In genomic region chr10:3648179-3648975, GRCh38 we compare ENCODE assay signal across 20 cellular contexts.
DNase-seq lines count a peak whose midpoint lies in the region; ATAC-seq and TF ChIP-seq lines count a peak whose summit lies in the region.
"Had no signal": no experiment of that assay in that cellular context is flagged by ENCODE, and none has a peak within 500 bp of the region (broad histone marks: within the 10 kb centered on the region; RNA-seq: fewer than 3 reads in every experiment).

No MANE protein-coding gene starts in this region.

- H2BK15ac ChIP-seq in mesendoderm (replicated peaks; ENCODE audit: low read depth): no peak overlapping the region

- no peak overlapping the region for H3K9ac ChIP-seq in OCI-LY3 (ENCODE audit: low read length)
- H3K9ac ChIP-seq in mesendoderm (ENCODE audit: low read length): no peak overlapping the region

- no peaks in the 10 kb centered on the region for H3K4me1 ChIP-seq in right cardiac atrium (ENCODE audit: control insufficient read depth, insufficient read depth, low read length)
- peaks cover 27% of the 10 kb centered on the region for H3K4me1 ChIP-seq in OCI-LY3 (ENCODE audit: low read length)
- H3K4me1 ChIP-seq in mesendoderm (ENCODE audit: control insufficient read depth, low read depth, low read length): no peaks in the 10 kb centered on the region
- no peaks in the 10 kb centered on the region for H3K4me1 ChIP-seq in aorta (ENCODE audit: control insufficient read depth in 1 of 2, insufficient read depth in 2 of 2, low read length in 2 of 2)
- H3K4me1 ChIP-seq: A549, SJSA1 had no signal

- H4K8ac ChIP-seq in mesendoderm (ENCODE audit: low read depth, low read length): no peak overlapping the region

- H3K4me3 Mint-ChIP-seq in activated T-cell treated with anti-CD3 and anti-CD28 coated beads, Interleukin-2, amount 50 U/mL, for 4 hours: no peak overlapping the region
- H3K4me3 Mint-ChIP-seq: CD4-positive, alpha-beta T cell had no signal

- H3K27ac ChIP-seq in right cardiac atrium (ENCODE audit: low read length) (no peak overlapping the region), OCI-LY3 (ENCODE audit: low read length) (no peak overlapping the region), mesendoderm (ENCODE audit: low read depth, low read length) (no peak overlapping the region), aorta (ENCODE audit: low read depth in 1 of 2, low read length in 2 of 2) (no peak overlapping the region)
- H3K27ac ChIP-seq: A549, PC-9, SJSA1 had no signal

- no peak overlapping the region for H2BK120ac ChIP-seq in mesendoderm (ENCODE audit: low read depth, low read length)

- no peaks in the 10 kb centered on the region for H3K9me3 ChIP-seq in right cardiac atrium (ENCODE audit: control insufficient read depth, low read length)
- no peaks in the 10 kb centered on the region for H3K9me3 ChIP-seq in OCI-LY3 (ENCODE audit: insufficient read depth, low read length)
- H3K9me3 ChIP-seq in aorta (ENCODE audit: control insufficient read depth, low read length): no peaks in the 10 kb centered on the region
- H3K9me3 ChIP-seq: A549, MG63, SJSA1 had no signal

- no peaks in the 10 kb centered on the region for H3K9me3 Mint-ChIP-seq in activated T-cell treated with anti-CD3 and anti-CD28 coated beads, Interleukin-2, amount 50 U/mL, for 4 hours
- H3K9me3 Mint-ChIP-seq: CD4-positive, alpha-beta T cell had no signal

- peaks cover 3% of the 10 kb centered on the region for H3K27me3 Mint-ChIP-seq in activated T-cell treated with anti-CD3 and anti-CD28 coated beads, Interleukin-2, amount 50 U/mL, for 4 hours (ENCODE audit: low read depth)

- intact Hi-C loops in Right ventricle myocardium superior (cut with DNase I): no loop called here
- intact Hi-C loops in right cardiac atrium (cut with DNase I): no loop called here
- intact Hi-C loops in aorta (cut with DNase I): no loop called here

- no peak overlapping the region for H3K18ac ChIP-seq in mesendoderm (ENCODE audit: low read length)

- no peaks in the 10 kb centered on the region for H3K79me1 ChIP-seq in mesendoderm (ENCODE audit: low read length)

- H3K4me1 Mint-ChIP-seq in activated T-cell treated with anti-CD3 and anti-CD28 coated beads, Interleukin-2, amount 50 U/mL, for 4 hours (ENCODE audit: low read depth): peaks cover 7% of the 10 kb centered on the region

- H3K23ac ChIP-seq in mesendoderm (ENCODE audit: low read length): no peak overlapping the region

- peak; percentile 43 for ATAC-seq in Right ventricle myocardium superior (ENCODE audit: poor library complexity)
- ATAC-seq in right cardiac atrium: no peak
- ATAC-seq in aorta (ENCODE audit: low FRiP score): peak; percentile 36
- ATAC-seq in HG03025 (IDR thresholded peaks at IDR 0.05; ENCODE audit: low FRiP score, unreplicated experiment): no peak
- no peak for ATAC-seq in activated T-cell treated with anti-CD3 and anti-CD28 coated beads, Interleukin-2, amount 50 U/mL, for 4 hours
- ATAC-seq in GM21737 (IDR thresholded peaks at IDR 0.05; ENCODE audit: unreplicated experiment): no peak
- ATAC-seq: A549 had no signal

- H3K79me2 ChIP-seq in OCI-LY3 (ENCODE audit: low read length): no peaks in the 10 kb centered on the region
- H3K79me2 ChIP-seq in mesendoderm (ENCODE audit: control insufficient read depth, insufficient read depth, low read length): no peaks in the 10 kb centered on the region

- H2AFZ ChIP-seq in OCI-LY3 (ENCODE audit: low read depth, low read length): no peak overlapping the region
- H2AFZ ChIP-seq: PC-9 had no signal

- H3K36me3 ChIP-seq in OCI-LY3 (replicated peaks; ENCODE audit: low read depth, low read length): no peaks in the 10 kb centered on the region
- no peaks in the 10 kb centered on the region for H3K36me3 ChIP-seq in mesendoderm (ENCODE audit: control insufficient read depth, insufficient read depth, low read length)
- no peaks in the 10 kb centered on the region for H3K36me3 ChIP-seq in aorta (ENCODE audit: control insufficient read depth in 1 of 2, insufficient read depth in 2 of 2, low read length in 1 of 2)
- H3K36me3 ChIP-seq: MG63, SJSA1 had no signal

- WGBS in right cardiac atrium: 78% methylated on average over 12 of the region's 12 CpGs
- no CpG with 5 or more reads among the region's 12 CpGs for whole genome bisulfite sequencing in mesendoderm (ENCODE audit: extremely low coverage, insufficient coverage, low lambda C conversion rate)
- 75 to 77% methylated on average over 12 of the region's 12 CpGs for WGBS in aorta, 2 donors

- no peaks in the 10 kb centered on the region for H3K36me3 Mint-ChIP-seq in activated T-cell treated with anti-CD3 and anti-CD28 coated beads, Interleukin-2, amount 50 U/mL, for 4 hours (ENCODE audit: insufficient read depth)

- no peak for DNase-seq in Right ventricle myocardium superior
- DNase-seq in right cardiac atrium: no peak
- DNase-seq in mesendoderm: no peak
- no peak for DNase-seq in aorta
- no peak for DNase-seq in activated T-cell treated with anti-CD3 and anti-CD28 coated beads, Interleukin-2, amount 50 U/mL, for 4 hours
- DNase-seq: CD4-positive, alpha-beta T cell; GF-D8; GOT3; MG63; NCI-H1048; NCI-H1436; NCI-H2081; NCI-H510A; NCI-H774; PC-9 had no signal

- no peak overlapping the region for H4K5ac ChIP-seq in mesendoderm (ENCODE audit: low read length)

- no peak overlapping the region for H3K4me3 ChIP-seq in right cardiac atrium (ENCODE audit: low read length)
- no peak overlapping the region for H3K4me3 ChIP-seq in OCI-LY3 (ENCODE audit: low read length)
- H3K4me3 ChIP-seq in mesendoderm (ENCODE audit: low read length): no peak overlapping the region
- no peak overlapping the region for H3K4me3 ChIP-seq in aorta (ENCODE audit: low read length in 2 of 2)
- H3K4me3 ChIP-seq: A549, MG63, PC-9, SJSA1 had no signal

- peak overlapping the region; percentile 1; the same call in 1 of the 2 replicates for H3K4me2 ChIP-seq in OCI-LY3 (ENCODE audit: low read length)
- H3K4me2 ChIP-seq in mesendoderm (ENCODE audit: low read length): no peak overlapping the region
- H3K4me2 ChIP-seq: A549, PC-9 had no signal

- no peak overlapping the region for H2BK5ac ChIP-seq in mesendoderm (ENCODE audit: low read length)

- H3K27me3 ChIP-seq in right cardiac atrium (ENCODE audit: control insufficient read depth, insufficient read depth): no peaks in the 10 kb centered on the region
- H3K27me3 ChIP-seq in OCI-LY3 (ENCODE audit: low read depth, low read length): peaks cover 6% of the 10 kb centered on the region; the same call in 1 of the 2 replicates
- no peaks in the 10 kb centered on the region for H3K27me3 ChIP-seq in mesendoderm (ENCODE audit: insufficient read depth, low read length, poor library complexity)
- H3K27me3 ChIP-seq in aorta (ENCODE audit: control insufficient read depth in 1 of 2, insufficient read depth in 2 of 2, low read length in 1 of 2): no peaks in the 10 kb centered on the region
- H3K27me3 ChIP-seq: MG63, SJSA1 had no signal

- H3K56ac ChIP-seq in mesendoderm (ENCODE audit: low read length): no peak overlapping the region

- H3K4ac ChIP-seq in mesendoderm (ENCODE audit: low read depth, low read length): no peak overlapping the region

- no peaks in the 10 kb centered on the region for H4K20me1 ChIP-seq in OCI-LY3 (ENCODE audit: insufficient read depth, low read length)

- no peak for TF ChIP-seq CTCF in OCI-LY3 (IDR thresholded peaks at IDR 0.05; ENCODE audit: low read depth, low read length)

- peak overlapping the region; percentile 45 for H2AK5ac ChIP-seq in mesendoderm (ENCODE audit: low read length)

Comparison
In these comparisons a context has a peak if more than half of its experiments do, and no peak if none do; other contexts are left out.
1. ATAC-seq: peak in Right ventricle myocardium superior (single experiment) and aorta (single experiment); none in right cardiac atrium (0 of 2), HG03025 (single experiment), activated T-cell treated with anti-CD3 and anti-CD28 coated beads, Interleukin-2, amount 50 U/mL, for 4 hours (0 of 2) and GM21737 (single experiment).